Comparison of ENCODE assay signal across 1 cellular context in the genomic region with DNA sequence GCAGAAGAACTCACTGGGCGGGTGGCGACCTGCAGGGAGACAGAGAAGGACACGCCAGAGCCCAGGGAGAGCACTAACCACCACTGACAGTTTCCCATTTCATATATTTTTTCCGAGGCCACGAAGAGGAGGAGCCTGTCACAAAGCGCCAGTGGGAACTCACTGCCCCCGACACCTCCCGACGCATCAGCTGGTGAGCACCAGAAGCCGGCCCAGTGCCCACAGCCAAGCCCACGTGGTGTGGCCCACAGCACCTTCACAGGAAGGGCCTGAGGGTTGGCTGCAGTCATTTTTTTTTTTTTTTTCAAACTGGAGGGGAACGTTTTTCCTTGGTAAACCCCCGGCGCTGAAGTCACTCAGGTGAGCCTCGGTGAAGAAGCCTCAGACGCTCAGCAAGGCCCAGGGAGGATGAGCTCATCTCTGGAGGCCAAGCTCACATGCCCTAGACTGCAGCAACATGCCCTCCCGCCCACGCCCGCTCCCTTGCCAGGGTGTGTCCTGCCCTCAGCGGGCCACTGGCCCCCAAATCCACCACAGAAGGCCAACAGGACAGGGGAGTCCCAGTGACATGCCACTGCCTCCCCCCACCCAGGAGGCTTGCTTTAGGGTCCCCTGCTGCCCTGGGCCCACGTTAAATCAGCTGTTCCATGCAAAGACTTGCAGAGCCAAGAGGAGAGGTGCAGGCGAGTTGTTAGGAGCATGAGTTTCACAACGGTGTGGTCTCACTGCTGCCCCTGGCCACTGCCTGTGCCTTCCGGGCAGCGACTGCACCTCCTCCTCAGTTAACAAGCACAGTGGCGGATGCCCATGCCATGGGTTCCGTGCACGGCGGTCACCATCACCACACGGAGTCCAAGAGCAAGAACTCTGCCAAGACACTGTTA.
TF ChIP-seq lines count a peak whose summit lies in the region.

No MANE protein-coding gene starts in this region.

TF ChIP-seq in IMR-90, 13 proteins besides CTCF, POLR2A, EP300 and RAD21:
- TF ChIP-seq RFX5 (IDR thresholded peaks at IDR 0.05; ENCODE audit: low read depth, low read length) (no peak), FOS (IDR thresholded peaks at IDR 0.05; ENCODE audit: low read depth, low read length) (no peak), CEBPB (IDR thresholded peaks at IDR 0.05; ENCODE audit: low read depth, low read length) (no peak), MAZ (IDR thresholded peaks at IDR 0.05; ENCODE audit: borderline replicate concordance, low read depth, low read length) (no peak), BHLHE40 (IDR thresholded peaks at IDR 0.05; ENCODE audit: low read depth, low read length) (no peak), NFE2L2 (IDR thresholded peaks at IDR 0.05; ENCODE audit: low read depth, low read length) (no peak), MXI1 (IDR thresholded peaks at IDR 0.05; ENCODE audit: borderline replicate concordance, low read depth, low read length) (no peak), RCOR1 (IDR thresholded peaks at IDR 0.05; ENCODE audit: insufficient replicate concordance, low read length) (no peak), SMC3 (IDR thresholded peaks at IDR 0.05; ENCODE audit: low read depth, low read length) (no peak), CHD1 (IDR thresholded peaks at IDR 0.05; ENCODE audit: low read depth, low read length) (no peak), MAFK (IDR thresholded peaks at IDR 0.05; ENCODE audit: low read depth, low read length) (no peak)
- TF ChIP-seq, protein P1, sequence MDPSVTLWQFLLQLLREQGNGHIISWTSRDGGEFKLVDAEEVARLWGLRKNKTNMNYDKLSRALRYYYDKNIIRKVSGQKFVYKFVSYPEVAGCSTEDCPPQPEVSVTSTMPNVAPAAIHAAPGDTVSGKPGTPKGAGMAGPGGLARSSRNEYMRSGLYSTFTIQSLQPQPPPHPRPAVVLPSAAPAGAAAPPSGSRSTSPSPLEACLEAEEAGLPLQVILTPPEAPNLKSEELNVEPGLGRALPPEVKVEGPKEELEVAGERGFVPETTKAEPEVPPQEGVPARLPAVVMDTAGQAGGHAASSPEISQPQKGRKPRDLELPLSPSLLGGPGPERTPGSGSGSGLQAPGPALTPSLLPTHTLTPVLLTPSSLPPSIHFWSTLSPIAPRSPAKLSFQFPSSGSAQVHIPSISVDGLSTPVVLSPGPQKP (IDR thresholded peaks at IDR 0.05; ENCODE audit: borderline replicate concordance, low read depth, low read length), result no peak
- TF ChIP-seq, protein P2, sequence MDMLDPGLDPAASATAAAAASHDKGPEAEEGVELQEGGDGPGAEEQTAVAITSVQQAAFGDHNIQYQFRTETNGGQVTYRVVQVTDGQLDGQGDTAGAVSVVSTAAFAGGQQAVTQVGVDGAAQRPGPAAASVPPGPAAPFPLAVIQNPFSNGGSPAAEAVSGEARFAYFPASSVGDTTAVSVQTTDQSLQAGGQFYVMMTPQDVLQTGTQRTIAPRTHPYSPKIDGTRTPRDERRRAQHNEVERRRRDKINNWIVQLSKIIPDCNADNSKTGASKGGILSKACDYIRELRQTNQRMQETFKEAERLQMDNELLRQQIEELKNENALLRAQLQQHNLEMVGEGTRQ (IDR thresholded peaks at IDR 0.05; ENCODE audit: low read depth, low read length), result no peak
